8 cellular contexts compared by ENCODE assay signal in genomic region chr17:69609495-69610315, GRCh38.
DNase-seq lines count a peak whose midpoint lies in the region; ATAC-seq and TF ChIP-seq lines count a peak whose summit lies in the region.

No MANE protein-coding gene starts in this region.

- no peaks in the 10 kb centered on the region for H3K36me3 Mint-ChIP-seq in Caco-2 (ENCODE audit: insufficient read depth, unreplicated experiment)

- CTCF ChIA-PET in Caco-2 (lab: Charles Lee) = no interaction called here

- H2AFZ ChIP-seq in Karpas-422 (ENCODE audit: low read length) = 0 out of 2 replicates have a peak overlapping the region, but pooled peaks have one; percentile 20

- no peaks in the 10 kb centered on the region for H3K9me3 Mint-ChIP-seq in Caco-2 (ENCODE audit: unreplicated experiment)

- H3K9ac ChIP-seq in Karpas-422 (ENCODE audit: low read length) = no peak overlapping the region

- intact Hi-C loops in Caco-2 (cut with micrococcal nuclease; ENCODE audit: unreplicated experiment) (loop anchor here (1.0 to 5.0 kb wide), 4 partner anchors 535 to 1013 kb away; partner anchors contain the start of gene KCNJ2), left lung (cut with DNase I) (no loop called here)

- no TSS peak for BruUV-seq in Caco-2 (replicated peaks; lab: Mats Ljungman, UMichigan)

- no peak overlapping the region for H3K27ac Mint-ChIP-seq in Caco-2 (ENCODE audit: unreplicated experiment)

- H3K4me3 Mint-ChIP-seq in Caco-2 (ENCODE audit: unreplicated experiment) = no peak overlapping the region

- peaks cover 15% of the 10 kb centered on the region for H3K4me1 Mint-ChIP-seq in Caco-2 (ENCODE audit: low read depth, unreplicated experiment)

- H3K27me3 ChIP-seq in Caco-2 (replicated peaks; ENCODE audit: control insufficient read depth, insufficient read depth, low read length) (no peaks in the 10 kb centered on the region), Karpas-422 (ENCODE audit: low read length) (no peaks in the 10 kb centered on the region), left lung (no peaks in the 10 kb centered on the region)

- H3K4me3 ChIP-seq in Caco-2 (ENCODE audit: low read depth, low read length) = no peak overlapping the region
- no peak overlapping the region for H3K4me3 ChIP-seq in Karpas-422 (ENCODE audit: low read length)
- no peak overlapping the region for H3K4me3 ChIP-seq in astrocyte of the cerebellum (ENCODE audit: low read depth, low read length)
- H3K4me3 ChIP-seq in left lung = no peak overlapping the region

- TF ChIP-seq CTCF in Caco-2 (IDR thresholded peaks at IDR 0.05; ENCODE audit: insufficient read depth in 1 of 2, low read depth in 1 of 2, low read length in 1 of 2, severe bottlenecking in 1 of 2, unreplicated experiment in 1 of 2) = peak; percentile 62 to 77
- TF ChIP-seq CTCF in astrocyte of the cerebellum (IDR thresholded peaks at IDR 0.05; ENCODE audit: low read depth, low read length, missing control alignments) = peak; percentile 77
- TF ChIP-seq CTCF in left lung (IDR thresholded peaks at IDR 0.05) = peak in 1 of 2 donors; percentile 45

- no peaks in the 10 kb centered on the region for H3K9me2 ChIP-seq in Karpas-422 (replicated peaks; ENCODE audit: insufficient read depth, low read length)

- POLR2A ChIA-PET in Caco-2 (lab: Charles Lee) = no interaction called here

- no peaks in the 10 kb centered on the region for H4K20me1 ChIP-seq in Karpas-422 (ENCODE audit: insufficient read depth, low read depth, low read length)

- H3K27me3 Mint-ChIP-seq in Caco-2 (ENCODE audit: insufficient read depth, unreplicated experiment) = no peaks in the 10 kb centered on the region

- H3K9me3 ChIP-seq in Caco-2 (no peaks in the 10 kb centered on the region), Karpas-422 (ENCODE audit: low read length) (no peaks in the 10 kb centered on the region), left lung (no peaks in the 10 kb centered on the region)

- H3K79me2 ChIP-seq in Karpas-422 (ENCODE audit: low read length) = no peaks in the 10 kb centered on the region

- H3K27ac ChIP-seq in Karpas-422 (ENCODE audit: low read length) = no peak overlapping the region
- H3K27ac ChIP-seq in left lung = peak overlapping the region in 1 of 2 donors; percentile 45

- H3K4me1 ChIP-seq in Caco-2 (peaks cover 14% of the 10 kb centered on the region), Karpas-422 (ENCODE audit: low read length) (peaks cover 39% of the 10 kb centered on the region), left lung (peaks cover 6 to 17% of the 10 kb centered on the region in 2 donors)

- DNase-seq in Caco-2 = peak in 1 of 2 experiments; percentile 25
- DNase-seq in Karpas-422 = peak; percentile 63
- no peak for DNase-seq in astrocyte of the cerebellum (ENCODE audit: low read depth)
- DNase-seq in left lung = no peak
- no peak for DNase-seq in ureter (ENCODE audit: low spot score)
- DNase-seq in NCI-H226 = no peak

- H3K36me3 ChIP-seq in Caco-2 (ENCODE audit: control insufficient read depth, insufficient read depth, low read length) = no peaks in the 10 kb centered on the region
- no peaks in the 10 kb centered on the region for H3K36me3 ChIP-seq in Karpas-422 (ENCODE audit: insufficient read depth, low read length)
- no peaks in the 10 kb centered on the region for H3K36me3 ChIP-seq in left lung

- peak overlapping the region; percentile 30 for H3K4me2 ChIP-seq in Karpas-422 (ENCODE audit: low read depth, low read length, poor library complexity, severe bottlenecking)

- ATAC-seq in left lung = peak; percentile 69
- ATAC-seq in activated CD4-positive, CD25-positive, alpha-beta regulatory T cell treated with anti-CD3 and anti-CD28 coated beads, Interleukin-2, amount 50 U/mL, for 24 hours = no peak
- no peak for ATAC-seq in GM18498 (IDR thresholded peaks at IDR 0.05; ENCODE audit: unreplicated experiment)

- in situ Hi-C loops in astrocyte of the cerebellum (cut with HindIII; ENCODE audit: low sequenced_read_pairs) = no loop called here
